In genomic region chr20:63292292-63292701, GRCh38 we compare ENCODE assay signal across 1 cellular context.
A peak's percentile ranks its signal among the peaks of the same experiment; 100 is the strongest.
TF ChIP-seq lines count a peak whose summit lies in the region.

No MANE protein-coding gene starts in this region.

TF ChIP-seq in HEK293, 187 proteins besides CTCF, POLR2A, EP300 and RAD21:
- peak; percentile 50 for TF ChIP-seq KLF1 (tag by site-specific recombination; IDR thresholded peaks at IDR 0.05)
- TF ChIP-seq ZNF174 (tag by site-specific recombination; IDR thresholded peaks at IDR 0.05) = no peak
- no peak for TF ChIP-seq ZNF670 (tag by site-specific recombination; IDR thresholded peaks at IDR 0.05; ENCODE audit: low read depth)
- no peak for TF ChIP-seq ZNF76 (tag by site-specific recombination; IDR thresholded peaks at IDR 0.05; ENCODE audit: borderline replicate concordance, low read depth)
- no peak for TF ChIP-seq ZBTB8A (tag by site-specific recombination; IDR thresholded peaks at IDR 0.05)
